26 cellular contexts compared by ENCODE assay signal in the genomic region with DNA sequence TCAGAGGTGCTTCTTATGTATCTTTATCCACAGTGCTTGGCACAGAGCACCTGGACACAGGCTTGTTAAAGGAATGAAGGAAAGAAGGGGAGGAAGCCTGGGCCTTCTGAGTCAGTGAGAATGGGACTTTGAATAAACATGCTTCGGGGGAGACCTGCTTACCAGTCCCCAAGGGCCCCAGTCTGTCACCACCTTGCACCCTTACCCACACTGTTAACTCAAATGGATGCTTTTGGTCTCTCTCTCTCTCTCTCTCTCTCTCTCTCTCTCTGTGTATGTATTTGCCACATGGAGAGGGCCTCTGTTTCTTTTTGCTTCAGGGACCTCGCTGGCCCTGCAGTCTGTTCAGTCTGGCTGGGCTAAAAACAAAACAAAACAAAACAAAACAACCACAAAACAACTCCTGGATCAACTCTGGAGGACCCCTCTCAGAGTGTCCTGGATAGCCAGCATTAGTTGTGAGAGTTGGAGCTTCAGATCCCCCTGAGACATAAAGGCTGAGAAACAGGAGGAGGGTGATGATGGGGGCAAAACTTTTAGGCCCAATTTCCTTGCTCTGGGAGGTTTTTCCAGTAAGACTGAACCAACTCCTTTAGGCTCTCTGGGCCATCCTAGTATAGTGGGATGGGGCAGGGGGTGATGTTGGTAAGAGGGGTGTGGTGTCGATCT. TPM values are rescaled to one million over a fixed set of nuclear protein-coding genes. Genes with fewer than 3 reads are reported as not detected.
DNase-seq lines count a peak whose midpoint lies in the region; ATAC-seq, FAIRE-seq and TF ChIP-seq lines count a peak whose summit lies in the region.
"Had no signal": no experiment of that assay in that cellular context is flagged by ENCODE, and none has a peak within 500 bp of the region (broad histone marks: within the 10 kb centered on the region; RNA-seq: fewer than 3 reads in every experiment).

No MANE protein-coding gene starts in this region.

- H3K27ac ChIP-seq in HEK293 (ENCODE audit: extremely low read depth, low read depth, low read length) (no peak overlapping the region), dorsolateral prefrontal cortex (peak overlapping the region in 19 of 59 donors; percentile 2 to 92 (median 65))
- H3K27ac ChIP-seq: C4-2B, KMS-11, Peyer's patch, right lobe of liver, testis, vagina had no signal

- ATAC-seq in GM21786 (IDR thresholded peaks at IDR 0.05; ENCODE audit: unreplicated experiment) = no peak
- ATAC-seq: activated CD4-positive, alpha-beta T cell treated with anti-CD3 and anti-CD28 coated beads for 36 hours; right lobe of liver had no signal

- no peaks in the 10 kb centered on the region for H3K36me3 Mint-ChIP-seq in neural crest cell (ENCODE audit: low read depth)

- H3K27me3 ChIP-seq in BE2C (no peaks in the 10 kb centered on the region), dorsolateral prefrontal cortex (no peaks in the 10 kb centered on the region)
- H3K27me3 ChIP-seq: Peyer's patch, testis, vagina had no signal

- intact Hi-C loops in dorsolateral prefrontal cortex (cut with DNase I) = no loop called here

- peaks cover 19% of the 10 kb centered on the region for H3K4me1 ChIP-seq in BE2C
- peaks cover 2% of the 10 kb centered on the region; the same call in 1 of the 2 replicates for H3K4me1 ChIP-seq in HEK293 (ENCODE audit: control insufficient read depth, insufficient read depth, low read length)
- H3K4me1 ChIP-seq: right lobe of liver had no signal

- H3K4me3 Mint-ChIP-seq in neural crest cell = peak overlapping the region; percentile 87

- CTCF ChIA-PET in HEK293 (lab: Yijun Ruan, JAX) = interaction anchor here (0.6 to 2.2 kb wide), 5 partner anchors 20 to 174 kb away, joined by 3 to 11 read pairs (median 4); no protein-coding TSS in a partner anchor

- peaks cover 34% of the 10 kb centered on the region for H3K4me1 Mint-ChIP-seq in neural crest cell

- no peak for TF ChIP-seq CTCF in BE2C (IDR thresholded peaks at IDR 0.05; ENCODE audit: low read depth, low read length)
- no peak for TF ChIP-seq CTCF in HEK293 (tag by site-specific recombination; IDR thresholded peaks at IDR 0.05)
- TF ChIP-seq CTCF in dorsolateral prefrontal cortex (IDR thresholded peaks at IDR 0.05 in 54 of 56, conservative IDR thresholded peaks at IDR 0.05 in 2 of 56; ENCODE audit: low read depth in 1 of 56, partially characterized antibody in 56 of 56) = no peak
- TF ChIP-seq CTCF in neural crest cell (conservative IDR thresholded peaks at IDR 0.05) = no peak

- no peaks in the 10 kb centered on the region for H3K9me3 Mint-ChIP-seq in neural crest cell
- H3K9me3 Mint-ChIP-seq: HFFc6 had no signal

- H3K36me3 ChIP-seq in BE2C (no peaks in the 10 kb centered on the region), HEK293 (ENCODE audit: control insufficient read depth in 2 of 2, insufficient read depth in 1 of 2, low read length in 2 of 2) (no peaks in the 10 kb centered on the region)
- H3K36me3 ChIP-seq: Peyer's patch, right lobe of liver, vagina had no signal

- no peak overlapping the region for H3K27ac Mint-ChIP-seq in neural crest cell (ENCODE audit: unreplicated experiment)
- H3K27ac Mint-ChIP-seq: activated CD4-positive, alpha-beta T cell treated with anti-CD3 and anti-CD28 coated beads for 36 hours; HFFc6 had no signal

- H3K9me3 ChIP-seq in BE2C (no peaks in the 10 kb centered on the region), HEK293 (ENCODE audit: control insufficient read depth, insufficient read depth, low read depth, low read length) (no peaks in the 10 kb centered on the region)
- H3K9me3 ChIP-seq: Peyer's patch, right lobe of liver, testis, vagina had no signal

- POLR2A ChIA-PET in HEK293 (lab: Yijun Ruan, JAX) = interaction anchor here (0.9 kb wide), 1 partner anchor 33 kb away, joined by 4 read pairs; no protein-coding TSS in a partner anchor

- DNase-seq in BE2C (no peak), dorsolateral prefrontal cortex (no peak), neural crest cell (ENCODE audit: low read depth, low spot score) (no peak), NCI-H524 treated with DMSO at 0.1 percent for 48 hours (lab: John Stamatoyannopoulos, UW) (no peak), GM12891 (ENCODE audit: insufficient read length, low spot score) (no peak)
- no peak for DNase-seq in activated effector memory CD4-positive, alpha-beta T cell treated with Interleukin-2 at 50 U/mL for 16 hours
- DNase-seq: activated CD4-positive, alpha-beta T cell treated with anti-CD3 and anti-CD28 coated beads for 36 hours; activated naive CD4-positive, alpha-beta T cell treated with anti-CD3 and anti-CD28 coated beads, Interleukin-2, amount 50 U/mL, for 16 hours; activated T-cell treated with anti-CD3 and anti-CD28 coated beads, Interleukin-2, amount 50 U/mL, for 48 hours; cerebellar nuclear complex; EL; head of caudate nucleus; HFFc6; NCI-H1436; NCI-H510A treated with DMSO at 0.1 percent for 48 hours; Peyer's patch; right lobe of liver; stimulated activated CD4-positive, alpha-beta T cell treated with anti-CD3 and anti-CD28 coated beads, Interleukin-4, amount 100 ng/mL, for 4 hours; stimulated activated naive CD4-positive, alpha-beta T cell; testis had no signal

- peak overlapping the region; percentile 15; the same call in 1 of the 2 replicates for H3K4me3 ChIP-seq in BE2C (ENCODE audit: low read depth, low read length)
- H3K4me3 ChIP-seq in HEK293 (ENCODE audit: low read depth, low read length) = no peak overlapping the region
- H3K4me3 ChIP-seq in dorsolateral prefrontal cortex = peak overlapping the region in 57 of 59 donors; percentile 6 to 93 (median 83)
- H3K4me3 ChIP-seq: Peyer's patch, right lobe of liver, testis, vagina had no signal

- TF ChIP-seq POLR2A in GM12891 (IDR thresholded peaks at IDR 0.05; ENCODE audit: low read depth, low read length) = no peak

- FAIRE-seq in GM12891 (lab: Jason Lieb, UNC) = no peak
- FAIRE-seq: D721Med had no signal

- peaks cover 72% of the 10 kb centered on the region for H3K27me3 Mint-ChIP-seq in neural crest cell (ENCODE audit: low read depth)

TF ChIP-seq in HEK293, 187 proteins besides CTCF, POLR2A, EP300 and RAD21:
- TF ChIP-seq ZNF596 (tag by site-specific recombination; IDR thresholded peaks at IDR 0.05) (peak; percentile 83), ZNF76 (tag by site-specific recombination; IDR thresholded peaks at IDR 0.05; ENCODE audit: borderline replicate concordance, low read depth) (no peak)

TF ChIP-seq in GM12891, 5 proteins besides CTCF, POLR2A, EP300 and RAD21:
- TF ChIP-seq POU2F2 (IDR thresholded peaks at IDR 0.05; ENCODE audit: low read depth, low read length) (no peak), POLR2AphosphoS5 (IDR thresholded peaks at IDR 0.05; ENCODE audit: low read depth, low read length) (no peak), SPI1 (IDR thresholded peaks at IDR 0.05; ENCODE audit: low read depth, low read length) (no peak), PAX5 (IDR thresholded peaks at IDR 0.05; ENCODE audit: insufficient read depth, low read length, severe bottlenecking) (no peak), TAF1 (IDR thresholded peaks at IDR 0.05; ENCODE audit: low read depth, low read length) (no peak)
TF ChIP-seq in GM12891: peak in this region for 0.

RNA-seq across cellular contexts. Expression of a gene that starts 1.9 kb away (rescaled TPM):
- polyA plus RNA-seq in BE2C (2012; ENCODE audit: insufficient read depth, insufficient read length, low read depth) = 27.5 TPM
- total RNA-seq in dorsolateral prefrontal cortex (1,000 to 10,000 TPM in 27 of 120 experiments, 100 to 1,000 TPM in 93; 272 to 2,157 (median 860) TPM), neural crest cell (16.9 and 20.8 TPM in 2 replicates)
- polyA plus RNA-seq in GM12891 (2012; ENCODE audit: low read depth, missing spikeins) = 0.18 TPM

RNA-seq across cellular contexts. Expression of a gene that starts 4.8 kb away (rescaled TPM):
- polyA plus RNA-seq in BE2C (2012; ENCODE audit: insufficient read depth, insufficient read length, low read depth) = 94.2 TPM
- total RNA-seq in dorsolateral prefrontal cortex (100 to 1,000 TPM; 106 to 224 (median 181) TPM), neural crest cell (133 and 138 TPM in 2 replicates)
- 79.2 TPM for polyA plus RNA-seq in GM12891 (2012; ENCODE audit: low read depth, missing spikeins)

RNA-seq across cellular contexts. Expression of a gene that starts 29.1 kb away (rescaled TPM):
- polyA plus RNA-seq in BE2C (2012; ENCODE audit: insufficient read depth, insufficient read length, low read depth) = 110 TPM
- total RNA-seq in dorsolateral prefrontal cortex (10 to 100 TPM; 24.9 to 78.4 (median 47.8) TPM), neural crest cell (90.4 and 91.3 TPM in 2 replicates)
- 15.6 TPM for polyA plus RNA-seq in GM12891 (2012; ENCODE audit: low read depth, missing spikeins)

RNA-seq across cellular contexts. Expression of a gene that starts 31.5 kb away (rescaled TPM):
- 134 TPM for polyA plus RNA-seq in BE2C (2012; ENCODE audit: insufficient read depth, insufficient read length, low read depth)
- total RNA-seq in dorsolateral prefrontal cortex (100 to 1,000 TPM in 1 of 120 experiments, 10 to 100 TPM in 119; 17.0 to 102 (median 32.4) TPM), neural crest cell (14.1 and 15.0 TPM in 2 replicates)
- 22.7 TPM for polyA plus RNA-seq in GM12891 (2012; ENCODE audit: low read depth, missing spikeins)

RNA-seq across cellular contexts. Expression of a gene that starts 39.2 kb away (rescaled TPM):
- 37.0 TPM for polyA plus RNA-seq in BE2C (2012; ENCODE audit: insufficient read depth, insufficient read length, low read depth)
- 100 to 1,000 TPM in 2 of 120 experiments, 10 to 100 TPM in 118; 37.9 to 103 (median 73.9) TPM for total RNA-seq in dorsolateral prefrontal cortex
- total RNA-seq in neural crest cell = 15.9 and 17.3 TPM in 2 replicates
- polyA plus RNA-seq in GM12891 (2012; ENCODE audit: low read depth, missing spikeins) = 12.1 TPM

Comparison
In these comparisons a context has a peak if more than half of its experiments do, and no peak if none do; other contexts are left out.
1. RNA of a gene that starts 1.9 kb away (total RNA-seq): 272 to 2,157 TPM in dorsolateral prefrontal cortex; 16.9 to 20.8 TPM in neural crest cell; every median in the first group is over 10 times any median in the second.